In the genomic region with DNA sequence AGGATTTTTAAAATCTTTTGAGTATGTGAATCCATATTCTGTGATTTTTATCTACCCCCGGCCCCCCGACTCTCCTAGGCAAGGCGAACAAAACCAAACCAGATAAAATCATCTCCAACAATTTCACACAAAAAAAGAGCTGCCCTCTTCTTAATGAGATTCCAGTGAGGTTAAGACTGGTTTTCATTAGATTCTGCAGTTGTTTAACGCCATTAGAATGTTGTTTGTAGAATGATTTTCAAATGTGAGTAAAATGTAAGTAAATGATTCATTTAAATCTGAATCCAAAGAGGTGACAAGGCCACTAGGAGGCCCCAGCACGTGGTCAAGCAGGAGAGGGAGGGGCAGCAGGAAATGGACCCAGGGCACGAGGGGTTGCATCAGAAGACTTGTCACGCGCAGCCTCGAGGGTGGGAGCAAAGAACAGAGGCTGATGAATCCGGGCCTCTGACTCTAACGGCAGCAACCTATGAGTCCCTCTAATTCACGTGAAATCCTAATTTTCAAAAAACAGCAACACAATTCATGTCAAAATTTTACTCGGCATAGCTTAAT, we compare ENCODE assay signal across 22 cellular contexts. TPM values are rescaled to one million over a fixed set of nuclear protein-coding genes. Genes with fewer than 3 reads are reported as not detected.
A peak's percentile ranks its signal among the peaks of the same experiment; 100 is the strongest.
DNase-seq lines count a peak whose midpoint lies in the region; ATAC-seq and TF ChIP-seq lines count a peak whose summit lies in the region.
"Had no signal": no experiment of that assay in that cellular context is flagged by ENCODE, and none has a peak within 500 bp of the region (broad histone marks: within the 10 kb centered on the region; RNA-seq: fewer than 3 reads in every experiment).

No MANE protein-coding gene starts in this region.

- H3K27me3 ChIP-seq in right atrium auricular region, result no peaks in the 10 kb centered on the region
- no peaks in the 10 kb centered on the region for H3K27me3 ChIP-seq in endodermal cell (ENCODE audit: control insufficient read depth, insufficient read depth, low read length, poor library complexity, severe bottlenecking)
- H3K27me3 ChIP-seq: BLaER1 treated with 17β-estradiol and CSF1 and Interleukin-3, amounts not matched to agents 10 nM and 100 nM had no signal

- H3K9ac ChIP-seq in endodermal cell (ENCODE audit: extremely low read depth, low read length, poor library complexity, severe bottlenecking), result no peak overlapping the region
- H3K9ac ChIP-seq: BLaER1 treated with 17β-estradiol and CSF1 and Interleukin-3, amounts not matched to agents 10 nM and 100 nM had no signal

- TF ChIP-seq CTCF in right atrium auricular region (IDR thresholded peaks at IDR 0.05), result no peak
- TF ChIP-seq CTCF in endodermal cell (conservative IDR thresholded peaks at IDR 0.05), result peak; percentile 55

- no peak overlapping the region for H3K4me3 Mint-ChIP-seq in endodermal cell
- H3K4me3 Mint-ChIP-seq in T-helper 2 cell treated with Interferon-gamma antibody and Interleukin-4, amounts not matched to agents 5 μg/mL and 100 μg/mL, for 36 hours, result no peak overlapping the region
- H3K4me3 Mint-ChIP-seq: activated CD4-positive, alpha-beta memory T cell treated with anti-CD3 and anti-CD28 coated beads, Interleukin-2, amount 10 ng/mL, durations not matched to agents 7 days and 5 days; activated naive CD4-positive, alpha-beta T cell treated with anti-CD3 and anti-CD28 coated beads, Interleukin-2, amount 50 U/mL, for 24 hours; activated T-cell treated with anti-CD3 and anti-CD28 coated beads, Interleukin-2, amount 50 U/mL, for 4 hours; naive thymus-derived CD8-positive, alpha-beta T cell had no signal

- no peak overlapping the region for H3K27ac Mint-ChIP-seq in endodermal cell
- H3K27ac Mint-ChIP-seq in T-helper 2 cell treated with Interferon-gamma antibody and Interleukin-4, amounts not matched to agents 5 μg/mL and 100 μg/mL, for 36 hours, result no peak overlapping the region
- H3K27ac Mint-ChIP-seq: activated CD4-positive, alpha-beta memory T cell treated with anti-CD3 and anti-CD28 coated beads, Interleukin-2, amount 10 ng/mL, durations not matched to agents 7 days and 5 days; activated naive CD4-positive, alpha-beta T cell treated with anti-CD3 and anti-CD28 coated beads, Interleukin-2, amount 50 U/mL, for 24 hours; naive thymus-derived CD8-positive, alpha-beta T cell had no signal

- intact Hi-C loops in cardiac septum (cut with DNase I), result no loop called here

- H3K36me3 ChIP-seq in right atrium auricular region, result no peaks in the 10 kb centered on the region
- H3K36me3 ChIP-seq in endodermal cell (ENCODE audit: control insufficient read depth, insufficient read depth, low read length), result no peaks in the 10 kb centered on the region
- H3K36me3 ChIP-seq: BLaER1 treated with 17β-estradiol and CSF1 and Interleukin-3, amounts not matched to agents 10 nM and 100 nM; heart left ventricle had no signal

- H3K9me3 ChIP-seq in right atrium auricular region, result peaks cover 0 to 2% of the 10 kb centered on the region in 2 donors
- H3K9me3 ChIP-seq in endodermal cell (ENCODE audit: control insufficient read depth, low read length), result no peaks in the 10 kb centered on the region
- H3K9me3 ChIP-seq: BLaER1 treated with 17β-estradiol and CSF1 and Interleukin-3, amounts not matched to agents 10 nM and 100 nM; heart left ventricle had no signal

- peak; percentile 29 for ATAC-seq in left lobe of liver
- no peak for ATAC-seq in GM21529 (IDR thresholded peaks at IDR 0.05; ENCODE audit: unreplicated experiment)
- ATAC-seq: activated T-cell treated with anti-CD3 and anti-CD28 coated beads, Interleukin-2, amount 50 U/mL, for 4 hours; heart left ventricle; naive thymus-derived CD8-positive, alpha-beta T cell had no signal

- H3K27ac ChIP-seq in right atrium auricular region (no peak overlapping the region), endodermal cell (ENCODE audit: low read depth, low read length) (no peak overlapping the region)
- H3K27ac ChIP-seq: BLaER1 treated with 17β-estradiol and CSF1 and Interleukin-3, amounts not matched to agents 10 nM and 100 nM; heart left ventricle; skin epidermis; VCaP had no signal

- no peaks in the 10 kb centered on the region for H3K36me3 Mint-ChIP-seq in endodermal cell (ENCODE audit: low read depth)
- no peaks in the 10 kb centered on the region for H3K36me3 Mint-ChIP-seq in T-helper 2 cell treated with Interferon-gamma antibody and Interleukin-4, amounts not matched to agents 5 μg/mL and 100 μg/mL, for 36 hours (ENCODE audit: low read depth)
- H3K36me3 Mint-ChIP-seq: activated naive CD4-positive, alpha-beta T cell treated with anti-CD3 and anti-CD28 coated beads, Interleukin-2, amount 50 U/mL, for 24 hours had no signal

- peaks cover 23% of the 10 kb centered on the region for H3K27me3 Mint-ChIP-seq in endodermal cell (ENCODE audit: insufficient read depth)
- H3K27me3 Mint-ChIP-seq in T-helper 2 cell treated with Interferon-gamma antibody and Interleukin-4, amounts not matched to agents 5 μg/mL and 100 μg/mL, for 36 hours (ENCODE audit: low read depth), result peaks cover 26% of the 10 kb centered on the region

- peaks cover 4% of the 10 kb centered on the region for H3K4me1 Mint-ChIP-seq in endodermal cell
- H3K4me1 Mint-ChIP-seq in T-helper 2 cell treated with Interferon-gamma antibody and Interleukin-4, amounts not matched to agents 5 μg/mL and 100 μg/mL, for 36 hours (ENCODE audit: low read depth), result no peaks in the 10 kb centered on the region
- H3K4me1 Mint-ChIP-seq: activated CD4-positive, alpha-beta memory T cell treated with anti-CD3 and anti-CD28 coated beads, Interleukin-2, amount 10 ng/mL, durations not matched to agents 7 days and 5 days; activated naive CD4-positive, alpha-beta T cell treated with anti-CD3 and anti-CD28 coated beads, Interleukin-2, amount 50 U/mL, for 24 hours; naive thymus-derived CD8-positive, alpha-beta T cell had no signal

- no peaks in the 10 kb centered on the region for H3K4me1 ChIP-seq in right atrium auricular region
- no peaks in the 10 kb centered on the region for H3K4me1 ChIP-seq in endodermal cell (ENCODE audit: control insufficient read depth, insufficient read depth, low read length)
- H3K4me1 ChIP-seq: BLaER1 treated with 17β-estradiol and CSF1 and Interleukin-3, amounts not matched to agents 10 nM and 100 nM; heart left ventricle had no signal

- DNase-seq in cardiac septum (ENCODE audit: low spot score) (peak; percentile 43), right atrium auricular region (ENCODE audit: low spot score) (no peak), endodermal cell (peak; percentile 69), left lobe of liver (ENCODE audit: low spot score) (peak; percentile 57), NCI-H526 treated with DMSO at 0.1 percent for 48 hours (lab: John Stamatoyannopoulos, UW) (no peak)
- DNase-seq in effector CD4-positive, alpha-beta T cell, result no peak
- DNase-seq in T-helper 2 cell treated with Interferon-gamma antibody and Interleukin-4, amounts not matched to agents 5 μg/mL and 100 μg/mL, for 36 hours (ENCODE audit: low spot score), result no peak
- DNase-seq: activated CD4-positive, alpha-beta memory T cell treated with anti-CD3 and anti-CD28 coated beads, Interleukin-2, amount 10 ng/mL, durations not matched to agents 7 days and 5 days; activated T-cell treated with anti-CD3 and anti-CD28 coated beads, Interleukin-2, amount 50 U/mL, for 4 hours; effector CD8-positive, alpha-beta T cell; HCEC 1CT; heart left ventricle; KBM-7; naive thymus-derived CD8-positive, alpha-beta T cell; NCI-H1694 treated with DMSO at 0.1 percent for 48 hours; NCI-H446 treated with DMSO at 0.1 percent for 48 hours; T-helper 1 cell had no signal

- 77 to 82% methylated on average over 8 to 13 of the region's 13 CpGs for WGBS in endodermal cell (ENCODE audit: insufficient coverage in 1 of 2, insufficient read length in 1 of 2), 2 experiments

- H3K9me3 Mint-ChIP-seq in endodermal cell, result no peaks in the 10 kb centered on the region
- no peaks in the 10 kb centered on the region for H3K9me3 Mint-ChIP-seq in T-helper 2 cell treated with Interferon-gamma antibody and Interleukin-4, amounts not matched to agents 5 μg/mL and 100 μg/mL, for 36 hours
- H3K9me3 Mint-ChIP-seq: activated CD4-positive, alpha-beta memory T cell treated with anti-CD3 and anti-CD28 coated beads, Interleukin-2, amount 10 ng/mL, durations not matched to agents 7 days and 5 days; activated naive CD4-positive, alpha-beta T cell treated with anti-CD3 and anti-CD28 coated beads, Interleukin-2, amount 50 U/mL, for 24 hours; activated T-cell treated with anti-CD3 and anti-CD28 coated beads, Interleukin-2, amount 50 U/mL, for 4 hours had no signal

- H3K4me3 ChIP-seq in right atrium auricular region (no peak overlapping the region), endodermal cell (ENCODE audit: low read length) (no peak overlapping the region)
- H3K4me3 ChIP-seq: BLaER1 treated with 17β-estradiol and CSF1 and Interleukin-3, amounts not matched to agents 10 nM and 100 nM; heart left ventricle; skin epidermis had no signal

RNA-seq across cellular contexts. Expression of a gene that starts 24.3 kb away (rescaled TPM):
- total RNA-seq in cardiac septum (1.6 TPM), right atrium auricular region (1 to 10 TPM; 2.0 to 4.2 TPM), endodermal cell (1 to 10 TPM; 1.0 to 2.4 TPM), left lobe of liver (2.3 TPM)
- 5.7 TPM for polyA plus RNA-seq in endodermal cell (2013, experiment 1 of 2)
- polyA plus RNA-seq in endodermal cell (2013, experiment 2 of 2), result 4.6 TPM

Comparison
In these comparisons a context has a peak if more than half of its experiments do, and no peak if none do; other contexts are left out.
1. DNase-seq: peak in cardiac septum (single experiment), endodermal cell (single experiment) and left lobe of liver (single experiment); none in right atrium auricular region (single experiment), effector CD4-positive, alpha-beta T cell (single experiment), T-helper 2 cell treated with Interferon-gamma antibody and Interleukin-4, amounts not matched to agents 5 μg/mL and 100 μg/mL, for 36 hours (single experiment) and NCI-H526 treated with DMSO at 0.1 percent for 48 hours (single experiment).